8 cellular contexts compared by ENCODE assay signal in the genomic region with DNA sequence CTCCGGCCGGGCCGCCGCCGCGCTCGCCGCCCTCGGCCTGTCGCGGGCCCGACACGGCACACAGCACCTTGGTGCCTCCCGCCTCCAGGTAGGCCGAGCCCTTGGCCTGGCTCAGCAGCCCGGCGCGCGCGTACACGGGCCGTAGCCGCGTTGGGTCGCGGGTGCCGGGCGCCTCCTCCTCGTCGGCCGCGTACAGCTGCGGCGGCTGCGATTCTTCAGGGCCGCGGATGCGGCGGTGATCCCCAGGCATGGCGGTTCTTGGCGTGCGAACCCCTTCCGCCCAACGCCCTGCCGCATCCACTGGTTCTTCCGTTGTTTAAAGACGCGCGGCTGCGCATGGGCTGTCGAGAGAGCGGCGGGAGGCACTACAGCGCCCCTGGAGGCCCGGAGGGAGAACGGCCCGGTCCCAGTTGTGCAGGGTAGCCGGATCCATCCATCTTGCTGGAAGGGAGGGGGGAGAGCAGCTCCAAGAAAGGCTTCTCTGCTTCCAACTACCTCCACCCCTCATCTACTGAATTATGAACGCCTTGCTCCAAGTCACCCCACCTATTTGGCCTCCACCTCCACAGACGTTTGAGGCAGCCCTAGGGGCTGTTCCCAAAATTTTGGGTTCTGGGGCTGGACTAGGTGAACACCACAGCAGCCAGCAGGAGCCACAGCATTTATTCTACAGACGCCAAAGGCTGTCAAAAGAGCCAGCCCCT. TPM values are rescaled to one million over a fixed set of nuclear protein-coding genes. Genes with fewer than 3 reads are reported as not detected.
DNase-seq lines count a peak whose midpoint lies in the region; ATAC-seq, FAIRE-seq and TF ChIP-seq lines count a peak whose summit lies in the region.

A gene (minus strand): TSS at position 290 of the 704 bp plus-strand sequence. CDS start 40 bp downstream, at position 250.

- WGBS in pancreas, 2 donors: 3 to 4% methylated on average over 50 to 61 of the region's 61 CpGs
- 15 to 23% methylated on average over 3 to 4 of the region's 61 CpGs for WGBS in thyroid gland, 2 donors

- H3K4me3 ChIP-seq in pancreas: peak within 1 kb of the TSS; percentile 53 to 68 (median 61)
- peak within 1 kb of the TSS; percentile 68 to 83 (median 79) for H3K4me3 ChIP-seq in thyroid gland (replicated peaks in 1 of 3)

- FAIRE-seq in pancreas (lab: Jason Lieb, UNC): no peak

- intact Hi-C loops in Right ventricle myocardium inferior (cut with DNase I): no loop called here
- intact Hi-C loops in pancreas (cut with DNase I): no loop called here
- intact Hi-C loops in thyroid gland (cut with DNase I): no loop called here

- H3K4me3 Mint-ChIP-seq in activated naive CD8-positive, alpha-beta T cell: peak within 1 kb of the TSS; percentile 89

- no peaks in the 10 kb centered on the region for H3K27me3 ChIP-seq in pancreas
- H3K27me3 ChIP-seq in thyroid gland: no peaks in the 10 kb centered on the region

- no peaks in the 10 kb centered on the region for H3K9me3 Mint-ChIP-seq in activated naive CD8-positive, alpha-beta T cell (ENCODE audit: low read depth)

- peak within 1 kb of the TSS; percentile 86 for H3K27ac Mint-ChIP-seq in activated naive CD8-positive, alpha-beta T cell

- peaks cover 21% of the 10 kb centered on the region for H3K4me1 Mint-ChIP-seq in activated naive CD8-positive, alpha-beta T cell (ENCODE audit: low read depth)

- H3K9me3 ChIP-seq in pancreas: no peaks in the 10 kb centered on the region
- H3K9me3 ChIP-seq in thyroid gland: no peaks in the 10 kb centered on the region

- peaks cover 2% of the 10 kb centered on the region for H3K36me3 Mint-ChIP-seq in activated naive CD8-positive, alpha-beta T cell

- peak; percentile 82 for DNase-seq in NCI-H1105 treated with DMSO at 0.1 percent for 48 hours (lab: John Stamatoyannopoulos, UW)
- DNase-seq in SKM-1 treated with dmso at 0.1 percent for 144 hours (lab: John Stamatoyannopoulos, UW; ENCODE audit: unreplicated experiment): peak; percentile 89
- peak; percentile 97 for DNase-seq in Right ventricle myocardium inferior (ENCODE audit: missing footprints)
- peak; percentile 89 to 97 (median 91) for DNase-seq in pancreas
- DNase-seq in thyroid gland: peak; percentile 92 to 93

- no peaks in the 10 kb centered on the region for H3K27me3 Mint-ChIP-seq in activated naive CD8-positive, alpha-beta T cell

- H3K4me1 ChIP-seq in pancreas: peaks cover 0 to 8% (median 7%) of the 10 kb centered on the region in 3 donors
- H3K4me1 ChIP-seq in thyroid gland: peaks cover 5 to 20% of the 10 kb centered on the region in 2 donors

- peak in 1 of 2 donors; percentile 77 for TF ChIP-seq POLR2A in thyroid gland (IDR thresholded peaks at IDR 0.05)

- H3K27ac ChIP-seq in pancreas (peak within 1 kb of the TSS; percentile 70 to 88 (median 80)), thyroid gland (peak within 1 kb of the TSS in 2 of 3 donors; percentile 75 to 87)

- peak; percentile 88 for ATAC-seq in HG02759 (IDR thresholded peaks at IDR 0.05; ENCODE audit: unreplicated experiment)
- ATAC-seq in Right ventricle myocardium inferior: peak; percentile 98
- ATAC-seq in pancreas: peak; percentile 95 to 98 (median 96)

- peaks cover 0 to 37% (median 22%) of the 10 kb centered on the region in 3 donors for H3K36me3 ChIP-seq in pancreas
- H3K36me3 ChIP-seq in thyroid gland: peaks cover 40 to 47% of the 10 kb centered on the region in 2 donors

- TF ChIP-seq CTCF in GM12873 (IDR thresholded peaks at IDR 0.05; ENCODE audit: insufficient read depth, low read depth, low read length, missing control alignments): peak; percentile 88
- peak; percentile 78 to 87 (median 84) for TF ChIP-seq CTCF in pancreas (IDR thresholded peaks at IDR 0.05)
- peak; percentile 61 to 97 (median 88) for TF ChIP-seq CTCF in thyroid gland (IDR thresholded peaks at IDR 0.05)

RNA-seq across cellular contexts. Expression of the gene that starts here (rescaled TPM):
- total RNA-seq in Right ventricle myocardium inferior: 11.0 TPM
- 10 to 100 TPM in 3 of 6 donors, 1 to 10 TPM in 3; 8.5 to 20.2 (median 10.4) TPM for total RNA-seq in pancreas
- 10 to 100 TPM in 1 of 2 donors, 1 to 10 TPM in 1; 8.6 to 10.1 TPM for polyA plus RNA-seq in pancreas
- 10 to 100 TPM; 22.5 to 47.7 (median 24.3) TPM for total RNA-seq in thyroid gland

Comparison
In these comparisons a context has a peak if more than half of its experiments do, and no peak if none do; other contexts are left out.
1. Peak in every context shown above with its lines: DNase-seq, ATAC-seq, H3K4me3 ChIP-seq and H3K27ac ChIP-seq.